23 cellular contexts compared by ENCODE assay signal in the genomic region with DNA sequence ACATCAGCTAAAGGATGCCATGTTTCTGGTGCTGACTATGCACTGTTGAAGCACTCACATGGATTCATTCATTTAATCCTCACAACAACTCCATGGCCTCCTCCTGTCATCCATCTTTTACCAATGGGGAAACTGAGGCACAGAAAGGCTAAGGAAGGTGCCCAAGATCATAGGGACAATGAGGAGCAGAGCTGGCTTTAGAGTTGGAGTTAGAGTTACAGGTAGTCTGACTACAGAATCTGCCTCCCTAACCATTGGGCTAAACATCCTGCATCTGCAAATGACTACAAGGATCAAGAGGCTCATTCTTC.
DNase-seq lines count a peak whose midpoint lies in the region; ATAC-seq, FAIRE-seq and TF ChIP-seq lines count a peak whose summit lies in the region.
"Had no signal": no experiment of that assay in that cellular context is flagged by ENCODE, and none has a peak within 500 bp of the region (broad histone marks: within the 10 kb centered on the region; RNA-seq: fewer than 3 reads in every experiment).

No MANE protein-coding gene starts in this region.

- no peak overlapping the region for H3K9ac ChIP-seq in GM12878 (ENCODE audit: control insufficient read depth, insufficient read depth, low read length)

- H3K27me3 ChIP-seq in right cardiac atrium (ENCODE audit: control insufficient read depth, insufficient read depth) (no peaks in the 10 kb centered on the region), GM12878 (replicated peaks in 1 of 2; ENCODE audit: control insufficient read depth in 2 of 2, insufficient read depth in 2 of 2, low read length in 1 of 2) (no peaks in the 10 kb centered on the region)
- H3K27me3 ChIP-seq: hepatocyte, spleen, stomach, upper lobe of left lung had no signal

- H3K27me3 Mint-ChIP-seq in memory B cell, result no peaks in the 10 kb centered on the region
- H3K27me3 Mint-ChIP-seq: activated CD4-positive, alpha-beta memory T cell treated with anti-CD3 and anti-CD28 coated beads for 36 hours had no signal

- peaks cover 58% of the 10 kb centered on the region for H3K79me2 ChIP-seq in GM12878 (ENCODE audit: control insufficient read depth, insufficient read depth, low read length)

- in situ Hi-C loops in GM12878 (cut with MboI), result no loop called here

- H3K4me1 Mint-ChIP-seq in memory B cell, result peaks cover 78% of the 10 kb centered on the region

- peaks cover 7% of the 10 kb centered on the region for H3K36me3 Mint-ChIP-seq in memory B cell

- no TSS peak for BruUV-seq in GM12878 (replicated peaks; lab: Mats Ljungman, UMichigan)

- peak overlapping the region; percentile 56 for H3K27ac Mint-ChIP-seq in memory B cell
- H3K27ac Mint-ChIP-seq: activated CD4-positive, alpha-beta memory T cell treated with anti-CD3 and anti-CD28 coated beads for 36 hours; activated naive CD4-positive, alpha-beta T cell treated with anti-CD3 and anti-CD28 coated beads for 36 hours had no signal

- no peaks in the 10 kb centered on the region for H3K9me3 ChIP-seq in right cardiac atrium (ENCODE audit: control insufficient read depth, low read length)
- no peaks in the 10 kb centered on the region for H3K9me3 ChIP-seq in GM12878 (replicated peaks; ENCODE audit: control insufficient read depth, insufficient read depth, low read length)
- H3K9me3 ChIP-seq: HAP-1, spleen, stomach, upper lobe of left lung had no signal

- H3K27ac ChIP-seq in right cardiac atrium (ENCODE audit: low read length) (peak overlapping the region; percentile 30), GM12878 (ENCODE audit: control insufficient read depth, insufficient read depth) (no peak overlapping the region)
- H3K27ac ChIP-seq: hepatocyte, SK-N-MC had no signal

- H3K36me3 ChIP-seq in GM12878 (ENCODE audit: control insufficient read depth in 2 of 2, insufficient read depth in 2 of 2, low read length in 1 of 2), result peaks cover 0 to 11% of the 10 kb centered on the region in 2 experiments; a peak in 3 of 4 replicates
- H3K36me3 ChIP-seq: HAP-1, stomach, upper lobe of left lung had no signal

- no peak for FAIRE-seq in GM12878 (lab: Jason Lieb, UNC)

- H3K4me3 Mint-ChIP-seq in memory B cell, result no peak overlapping the region
- H3K4me3 Mint-ChIP-seq: activated CD4-positive, alpha-beta memory T cell treated with anti-CD3 and anti-CD28 coated beads for 36 hours; activated naive CD4-positive, alpha-beta T cell treated with anti-CD3 and anti-CD28 coated beads for 36 hours had no signal

- DNase-seq in right cardiac atrium, result no peak
- no peak for DNase-seq in Right ventricle myocardium superior
- DNase-seq in GM12878 (ENCODE audit: low read depth, low spot score), result no peak
- DNase-seq in memory B cell (ENCODE audit: low spot score in 2 of 2), result no peak
- no peak for DNase-seq in stimulated activated CD4-positive, alpha-beta T cell treated with anti-CD3 and anti-CD28 coated beads, Interleukin-1b, Interleukin-23, amount 100 ng/mL, for 48 hours
- no peak for DNase-seq in NCI-H146 treated with DMSO at 0.1 percent for 48 hours (lab: John Stamatoyannopoulos, UW; ENCODE audit: unreplicated experiment)
- no peak for DNase-seq in GM19240 (ENCODE audit: insufficient read length, low spot score)
- DNase-seq in mesenteric fat pad (ENCODE audit: low spot score), result no peak
- DNase-seq: ACHN; activated CD4-positive, alpha-beta memory T cell treated with anti-CD3 and anti-CD28 coated beads for 36 hours; activated naive CD4-positive, alpha-beta T cell treated with anti-CD3 and anti-CD28 coated beads for 36 hours; anterior cingulate cortex; DMS153; KBM-7; NCI-H187; NCI-H526 treated with DMSO at 0.1 percent for 48 hours; spleen; stimulated activated CD4-positive, alpha-beta T cell treated with anti-CD3 and anti-CD28 coated beads, Interleukin-4, amount 100 ng/mL, for 24 hours; stomach; upper lobe of left lung had no signal

- ATAC-seq in right cardiac atrium, result no peak
- no peak for ATAC-seq in Right ventricle myocardium superior (ENCODE audit: poor library complexity)
- ATAC-seq in GM12878, result no peak
- no peak for ATAC-seq in memory B cell (ENCODE audit: low read depth)

- SMC1A ChIA-PET in GM12878 (lab: Charles Lee; ENCODE audit: uncharacterized antibody, unreplicated experiment), result no interaction called here

- TF ChIP-seq CTCF in GM12878 (IDR thresholded peaks at IDR 0.05 in 2 of 3, conservative IDR thresholded peaks at IDR 0.05 in 1 of 3; ENCODE audit: control insufficient read depth in 2 of 3, extremely low read depth in 1 of 3, insufficient read depth in 1 of 3, low read depth in 3 of 3, low read length in 3 of 3), result no peak

- TF ChIP-seq POLR2A in GM12878 (IDR thresholded peaks at IDR 0.05; ENCODE audit: low read depth, low read length), result no peak

- peaks cover 86% of the 10 kb centered on the region for H3K4me1 ChIP-seq in right cardiac atrium (ENCODE audit: control insufficient read depth, insufficient read depth, low read length)
- H3K4me1 ChIP-seq in GM12878 (ENCODE audit: control insufficient read depth, insufficient read depth, low read length), result peaks cover 44% of the 10 kb centered on the region

- intact Hi-C loops in right cardiac atrium (cut with DNase I) (no loop called here), Right ventricle myocardium superior (cut with DNase I) (no loop called here), GM12878 (cut with micrococcal nuclease; ENCODE audit: unreplicated experiment) (no loop called here)

- H3K4me3 ChIP-seq in right cardiac atrium (ENCODE audit: low read length), result no peak overlapping the region
- no peak overlapping the region for H3K4me3 ChIP-seq in GM12878
- H3K4me3 ChIP-seq: HAP-1, hepatocyte, SK-N-MC, spleen, stomach, upper lobe of left lung had no signal

- no peak overlapping the region for H3K4me2 ChIP-seq in GM12878 (ENCODE audit: control insufficient read depth, insufficient read depth)
- H3K4me2 ChIP-seq: hepatocyte had no signal

- no peaks in the 10 kb centered on the region for H3K9me3 Mint-ChIP-seq in memory B cell
- H3K9me3 Mint-ChIP-seq: activated CD4-positive, alpha-beta memory T cell treated with anti-CD3 and anti-CD28 coated beads for 36 hours; activated naive CD4-positive, alpha-beta T cell treated with anti-CD3 and anti-CD28 coated beads for 36 hours had no signal

- H2AFZ ChIP-seq in GM12878 (ENCODE audit: control insufficient read depth, low read depth, low read length), result no peak overlapping the region
- H2AFZ ChIP-seq: hepatocyte had no signal

- CTCF ChIA-PET in GM12878 (lab: Yijun Ruan, JAX), result interaction anchor here (0.8 to 1.6 kb wide), 2 partner anchors 12 to 23 kb away, joined by 3 to 4 read pairs; no protein-coding TSS in a partner anchor

- H4K20me1 ChIP-seq in GM12878 (ENCODE audit: control insufficient read depth, insufficient read depth), result peaks cover 16% of the 10 kb centered on the region

- no peak for TF ChIP-seq RAD21 in GM12878 (IDR thresholded peaks at IDR 0.05; ENCODE audit: insufficient read depth, low read depth, low read length)

- POLR2A ChIA-PET in GM12878 (lab: Charles Lee), result no interaction called here

- TF ChIP-seq EP300 in GM12878 (IDR thresholded peaks at IDR 0.05; ENCODE audit: borderline replicate concordance in 1 of 2, control insufficient read depth in 1 of 2, low read depth in 2 of 2, low read length in 2 of 2), result no peak

- RAD21 ChIA-PET in GM12878 (lab: Charles Lee; ENCODE audit: unreplicated experiment), result no interaction called here

TF ChIP-seq in GM12878, 131 proteins besides CTCF, POLR2A, EP300 and RAD21:
- TF ChIP-seq, protein P1, sequence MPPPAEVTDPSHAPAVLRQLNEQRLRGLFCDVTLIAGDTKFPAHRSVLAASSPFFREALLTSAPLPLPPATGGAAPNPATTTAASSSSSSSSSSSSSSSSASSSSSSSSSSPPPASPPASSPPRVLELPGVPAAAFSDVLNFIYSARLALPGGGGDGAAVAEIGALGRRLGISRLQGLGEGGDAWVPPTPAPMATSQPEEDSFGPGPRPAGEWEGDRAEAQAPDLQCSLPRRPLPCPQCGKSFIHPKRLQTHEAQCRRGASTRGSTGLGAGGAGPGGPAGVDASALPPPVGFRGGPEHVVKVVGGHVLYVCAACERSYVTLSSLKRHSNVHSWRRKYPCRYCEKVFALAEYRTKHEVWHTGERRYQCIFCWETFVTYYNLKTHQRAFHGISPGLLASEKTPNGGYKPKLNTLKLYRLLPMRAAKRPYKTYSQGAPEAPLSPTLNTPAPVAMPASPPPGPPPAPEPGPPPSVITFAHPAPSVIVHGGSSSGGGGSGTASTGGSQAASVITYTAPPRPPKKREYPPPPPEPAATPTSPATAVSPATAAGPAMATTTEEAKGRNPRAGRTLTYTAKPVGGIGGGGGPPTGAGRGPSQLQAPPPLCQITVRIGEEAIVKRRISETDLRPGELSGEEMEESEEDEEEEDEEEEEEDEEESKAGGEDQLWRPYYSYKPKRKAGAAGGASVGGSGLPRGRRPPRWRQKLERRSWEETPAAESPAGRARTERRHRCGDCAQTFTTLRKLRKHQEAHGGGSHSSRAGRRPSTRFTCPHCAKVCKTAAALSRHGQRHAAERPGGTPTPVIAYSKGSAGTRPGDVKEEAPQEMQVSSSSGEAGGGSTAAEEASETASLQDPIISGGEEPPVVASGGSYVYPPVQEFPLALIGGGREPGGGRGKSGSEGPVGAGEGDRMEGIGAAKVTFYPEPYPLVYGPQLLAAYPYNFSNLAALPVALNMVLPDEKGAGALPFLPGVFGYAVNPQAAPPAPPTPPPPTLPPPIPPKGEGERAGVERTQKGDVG (CRISPR knock-in tag; IDR thresholded peaks at IDR 0.05), result no peak
- TF ChIP-seq FOXM1 (IDR thresholded peaks at IDR 0.05; ENCODE audit: low read depth, low read length) (no peak), CBX5 (IDR thresholded peaks at IDR 0.05; ENCODE audit: low read depth) (no peak), MYC (IDR thresholded peaks at IDR 0.05; ENCODE audit: insufficient read depth, insufficient read length, insufficient replicate concordance, low read length, severe bottlenecking) (no peak), IRF4 (IDR thresholded peaks at IDR 0.05; ENCODE audit: low read depth, low read length) (no peak)
- TF ChIP-seq, protein P2, sequence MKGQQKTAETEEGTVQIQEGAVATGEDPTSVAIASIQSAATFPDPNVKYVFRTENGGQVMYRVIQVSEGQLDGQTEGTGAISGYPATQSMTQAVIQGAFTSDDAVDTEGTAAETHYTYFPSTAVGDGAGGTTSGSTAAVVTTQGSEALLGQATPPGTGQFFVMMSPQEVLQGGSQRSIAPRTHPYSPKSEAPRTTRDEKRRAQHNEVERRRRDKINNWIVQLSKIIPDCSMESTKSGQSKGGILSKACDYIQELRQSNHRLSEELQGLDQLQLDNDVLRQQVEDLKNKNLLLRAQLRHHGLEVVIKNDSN (IDR thresholded peaks at IDR 0.05; ENCODE audit: borderline replicate concordance, extremely low read length, insufficient read depth, low read depth, low read length), result peak; percentile 8
